In the genomic region with DNA sequence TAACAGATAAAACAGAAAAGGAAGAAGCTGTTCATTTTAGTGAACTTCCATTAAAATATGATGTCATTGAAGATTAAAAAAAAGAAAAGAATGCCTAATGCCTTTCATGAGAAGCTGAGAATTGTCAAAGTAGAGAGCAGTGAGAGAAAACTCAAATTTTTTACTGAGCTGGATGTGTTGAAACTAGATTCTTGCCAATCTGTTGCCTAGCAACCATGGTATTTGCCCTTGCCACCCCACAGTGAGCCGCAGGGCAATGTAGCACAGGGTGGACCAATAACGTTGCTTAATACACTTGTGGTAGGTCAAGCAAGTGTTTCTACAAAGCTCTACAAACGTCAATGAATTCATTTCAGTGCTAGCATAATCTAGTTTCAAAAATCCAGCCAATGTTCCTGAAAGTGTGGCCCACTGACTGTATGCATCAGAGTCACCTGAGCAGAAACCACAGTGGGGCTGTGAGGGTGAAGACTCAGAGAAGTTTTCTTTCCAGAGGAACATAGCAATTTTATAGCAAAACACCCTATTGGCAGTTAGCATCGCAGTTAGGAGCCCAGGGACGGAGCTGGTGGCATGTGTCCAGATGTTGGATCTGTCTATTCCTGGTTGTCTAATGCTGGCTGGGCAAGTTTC, we compare ENCODE assay signal across 9 cellular contexts.
A peak's percentile ranks its signal among the peaks of the same experiment; 100 is the strongest.
DNase-seq lines count a peak whose midpoint lies in the region; ATAC-seq and TF ChIP-seq lines count a peak whose summit lies in the region.
"Had no signal": no experiment of that assay in that cellular context is flagged by ENCODE, and none has a peak within 500 bp of the region (broad histone marks: within the 10 kb centered on the region; RNA-seq: fewer than 3 reads in every experiment).

No MANE protein-coding gene starts in this region.

- no peak for TF ChIP-seq CTCF in SK-N-SH (IDR thresholded peaks at IDR 0.05)
- no peak for TF ChIP-seq CTCF in esophagus squamous epithelium (IDR thresholded peaks at IDR 0.05)
- TF ChIP-seq CTCF in neural crest cell (conservative IDR thresholded peaks at IDR 0.05): no peak

- 0 out of 4 replicates have a peak, but pooled peaks of 1 of the 2 experiments have one; percentile 7 for TF ChIP-seq EP300 in SK-N-SH (IDR thresholded peaks at IDR 0.05; ENCODE audit: borderline replicate concordance in 1 of 2, low read depth in 1 of 2, low read length in 1 of 2)

- DNase-seq in NCI-H2227 (lab: John Stamatoyannopoulos, UW; ENCODE audit: unreplicated experiment): peak; percentile 14
- DNase-seq in NCI-H2227 treated with DMSO at 0.1 percent for 48 hours (lab: John Stamatoyannopoulos, UW): no peak
- DNase-seq in SK-N-SH: peak; percentile 65
- DNase-seq in esophagus squamous epithelium (lab: John Stamatoyannopoulos, UW): no peak
- DNase-seq in neural crest cell (ENCODE audit: low read depth, low spot score): no peak
- no peak for DNase-seq in activated effector memory CD4-positive, alpha-beta T cell treated with anti-CD3 and anti-CD28 coated beads, Interleukin-2, amount 50 U/mL, for 16 hours

- H3K27me3 ChIP-seq in SK-N-SH (ENCODE audit: insufficient read depth) (no peaks in the 10 kb centered on the region), esophagus squamous epithelium (no peaks in the 10 kb centered on the region)

- peak overlapping the region; percentile 65 for H3K4me3 Mint-ChIP-seq in neural crest cell

- H3K9me3 Mint-ChIP-seq in neural crest cell: peaks cover 2% of the 10 kb centered on the region

- H3K27ac Mint-ChIP-seq in neural crest cell (ENCODE audit: unreplicated experiment): peak overlapping the region; percentile 93

- no peaks in the 10 kb centered on the region for H3K27me3 Mint-ChIP-seq in neural crest cell (ENCODE audit: low read depth)

- H3K9me3 ChIP-seq in SK-N-SH (no peaks in the 10 kb centered on the region), esophagus squamous epithelium (no peaks in the 10 kb centered on the region)

- peaks cover 4% of the 10 kb centered on the region for H3F3A ChIP-seq in SK-N-SH (replicated peaks; ENCODE audit: insufficient read depth)

- no peaks in the 10 kb centered on the region for H3K36me3 ChIP-seq in SK-N-SH (replicated peaks in 1 of 2; ENCODE audit: control insufficient read depth in 1 of 2, insufficient read depth in 2 of 2, low read length in 1 of 2)
- no peaks in the 10 kb centered on the region for H3K36me3 ChIP-seq in esophagus squamous epithelium

- H3K4me1 ChIP-seq in SK-N-SH (ENCODE audit: control insufficient read depth in 1 of 2, insufficient read depth in 2 of 2, low read depth in 1 of 2, low read length in 1 of 2) (peaks cover 12% of the 10 kb centered on the region in 2 experiments; a peak in 3 of 4 replicates), esophagus squamous epithelium (peaks cover 10 to 34% (median 17%) of the 10 kb centered on the region in 3 donors)

- 45% methylated on average over 5 of the region's 5 CpGs for WGBS in SK-N-SH (ENCODE audit: low lambda C conversion rate)
- 8 to 17% methylated on average over 5 of the region's 5 CpGs for WGBS in esophagus squamous epithelium, 2 donors

- H3K9ac ChIP-seq in SK-N-SH: no peak overlapping the region

- peaks cover 38% of the 10 kb centered on the region for H3K4me1 Mint-ChIP-seq in neural crest cell

- H3K36me3 Mint-ChIP-seq in neural crest cell (ENCODE audit: low read depth): peaks cover 17% of the 10 kb centered on the region

- H3K79me2 ChIP-seq in SK-N-SH (ENCODE audit: insufficient read depth): peaks cover 4% of the 10 kb centered on the region; the same call in 1 of the 2 replicates

- 0 out of 4 replicates have a peak overlapping the region, but pooled peaks of 1 of the 2 experiments have one; percentile 3 for H3K4me3 ChIP-seq in SK-N-SH (ENCODE audit: low read depth in 2 of 2, low read length in 1 of 2)
- H3K4me3 ChIP-seq in esophagus squamous epithelium: peak overlapping the region in 1 of 4 donors; percentile 29

- no peak for TF ChIP-seq POLR2A in esophagus squamous epithelium (IDR thresholded peaks at IDR 0.05)

- no peak overlapping the region for H2AFZ ChIP-seq in SK-N-SH (ENCODE audit: low read depth)

- intact Hi-C loops in esophagus squamous epithelium (cut with DNase I): no loop called here

- H4K20me1 ChIP-seq in SK-N-SH (ENCODE audit: insufficient read depth): no peaks in the 10 kb centered on the region

- no peak for TF ChIP-seq RAD21 in SK-N-SH (IDR thresholded peaks at IDR 0.05; ENCODE audit: low read length)

- POLR2A ChIA-PET in SK-N-SH (lab: Yijun Ruan, JAX): no interaction called here

- no peaks in the 10 kb centered on the region for H3K9me2 ChIP-seq in SK-N-SH

- peak; percentile 79 for ATAC-seq in HG03432 (IDR thresholded peaks at IDR 0.05; ENCODE audit: unreplicated experiment)
- ATAC-seq in HG03354 (IDR thresholded peaks at IDR 0.05; ENCODE audit: poor library complexity, severe bottlenecking, unreplicated experiment): no peak

- H3K27ac ChIP-seq in SK-N-SH (ENCODE audit: low read depth in 2 of 2, low read length in 1 of 2): peak overlapping the region; percentile 35 to 73; a peak in 3 of 4 replicates
- H3K27ac ChIP-seq in esophagus squamous epithelium: peak overlapping the region; percentile 2 to 75 (median 57)
- H3K27ac ChIP-seq: C4-2B had no signal

- 0 out of 2 replicates have a peak overlapping the region, but pooled peaks have one; percentile 8 for H3K4me2 ChIP-seq in SK-N-SH

- CTCF ChIA-PET in SK-N-SH (lab: Yijun Ruan, JAX): interaction anchor here (0.8 to 2.4 kb wide), 6 partner anchors 13 to 92 kb away, joined by 3 to 8 read pairs (median 3); no protein-coding TSS in a partner anchor

TF ChIP-seq in SK-N-SH, 30 proteins besides CTCF, POLR2A, EP300 and RAD21 (continues in another document):
- TF ChIP-seq NFIC (IDR thresholded peaks at IDR 0.05; ENCODE audit: borderline replicate concordance) (no peak), RXRA (IDR thresholded peaks at IDR 0.05; ENCODE audit: borderline replicate concordance, low read depth) (no peak), MEF2A (IDR thresholded peaks at IDR 0.05; ENCODE audit: borderline replicate concordance, low read depth) (no peak), FOXJ3 (CRISPR knock-in tag; IDR thresholded peaks at IDR 0.05) (no peak), NRF1 (IDR thresholded peaks at IDR 0.05; ENCODE audit: low read depth, low read length) (no peak), TEAD4 (IDR thresholded peaks at IDR 0.05; ENCODE audit: borderline replicate concordance, insufficient read depth) (no peak), JUND (IDR thresholded peaks at IDR 0.05) (no peak), POLR2AphosphoS5 (IDR thresholded peaks at IDR 0.05; ENCODE audit: low read depth, low read length) (no peak), TAF1 (IDR thresholded peaks at IDR 0.05; ENCODE audit: borderline replicate concordance, low read depth, low read length) (no peak), GABPA (IDR thresholded peaks at IDR 0.05; ENCODE audit: low read depth) (no peak), RCOR1 (IDR thresholded peaks at IDR 0.05; ENCODE audit: low read length) (no peak), EZH2phosphoT487 (IDR thresholded peaks at IDR 0.05; ENCODE audit: borderline replicate concordance, low read depth) (no peak), FOXM1 (IDR thresholded peaks at IDR 0.05; ENCODE audit: low read depth) (no peak)
- TF ChIP-seq, protein P1, sequence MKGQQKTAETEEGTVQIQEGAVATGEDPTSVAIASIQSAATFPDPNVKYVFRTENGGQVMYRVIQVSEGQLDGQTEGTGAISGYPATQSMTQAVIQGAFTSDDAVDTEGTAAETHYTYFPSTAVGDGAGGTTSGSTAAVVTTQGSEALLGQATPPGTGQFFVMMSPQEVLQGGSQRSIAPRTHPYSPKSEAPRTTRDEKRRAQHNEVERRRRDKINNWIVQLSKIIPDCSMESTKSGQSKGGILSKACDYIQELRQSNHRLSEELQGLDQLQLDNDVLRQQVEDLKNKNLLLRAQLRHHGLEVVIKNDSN (IDR thresholded peaks at IDR 0.05; ENCODE audit: borderline replicate concordance, low read depth): no peak
- TF ChIP-seq, protein P2, sequence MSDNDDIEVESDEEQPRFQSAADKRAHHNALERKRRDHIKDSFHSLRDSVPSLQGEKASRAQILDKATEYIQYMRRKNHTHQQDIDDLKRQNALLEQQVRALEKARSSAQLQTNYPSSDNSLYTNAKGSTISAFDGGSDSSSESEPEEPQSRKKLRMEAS (IDR thresholded peaks at IDR 0.05; ENCODE audit: low read depth): no peak
- TF ChIP-seq, protein P3, sequence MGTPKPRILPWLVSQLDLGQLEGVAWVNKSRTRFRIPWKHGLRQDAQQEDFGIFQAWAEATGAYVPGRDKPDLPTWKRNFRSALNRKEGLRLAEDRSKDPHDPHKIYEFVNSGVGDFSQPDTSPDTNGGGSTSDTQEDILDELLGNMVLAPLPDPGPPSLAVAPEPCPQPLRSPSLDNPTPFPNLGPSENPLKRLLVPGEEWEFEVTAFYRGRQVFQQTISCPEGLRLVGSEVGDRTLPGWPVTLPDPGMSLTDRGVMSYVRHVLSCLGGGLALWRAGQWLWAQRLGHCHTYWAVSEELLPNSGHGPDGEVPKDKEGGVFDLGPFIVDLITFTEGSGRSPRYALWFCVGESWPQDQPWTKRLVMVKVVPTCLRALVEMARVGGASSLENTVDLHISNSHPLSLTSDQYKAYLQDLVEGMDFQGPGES (IDR thresholded peaks at IDR 0.05; ENCODE audit: low read depth, low read length): no peak
- TF ChIP-seq, protein P4, sequence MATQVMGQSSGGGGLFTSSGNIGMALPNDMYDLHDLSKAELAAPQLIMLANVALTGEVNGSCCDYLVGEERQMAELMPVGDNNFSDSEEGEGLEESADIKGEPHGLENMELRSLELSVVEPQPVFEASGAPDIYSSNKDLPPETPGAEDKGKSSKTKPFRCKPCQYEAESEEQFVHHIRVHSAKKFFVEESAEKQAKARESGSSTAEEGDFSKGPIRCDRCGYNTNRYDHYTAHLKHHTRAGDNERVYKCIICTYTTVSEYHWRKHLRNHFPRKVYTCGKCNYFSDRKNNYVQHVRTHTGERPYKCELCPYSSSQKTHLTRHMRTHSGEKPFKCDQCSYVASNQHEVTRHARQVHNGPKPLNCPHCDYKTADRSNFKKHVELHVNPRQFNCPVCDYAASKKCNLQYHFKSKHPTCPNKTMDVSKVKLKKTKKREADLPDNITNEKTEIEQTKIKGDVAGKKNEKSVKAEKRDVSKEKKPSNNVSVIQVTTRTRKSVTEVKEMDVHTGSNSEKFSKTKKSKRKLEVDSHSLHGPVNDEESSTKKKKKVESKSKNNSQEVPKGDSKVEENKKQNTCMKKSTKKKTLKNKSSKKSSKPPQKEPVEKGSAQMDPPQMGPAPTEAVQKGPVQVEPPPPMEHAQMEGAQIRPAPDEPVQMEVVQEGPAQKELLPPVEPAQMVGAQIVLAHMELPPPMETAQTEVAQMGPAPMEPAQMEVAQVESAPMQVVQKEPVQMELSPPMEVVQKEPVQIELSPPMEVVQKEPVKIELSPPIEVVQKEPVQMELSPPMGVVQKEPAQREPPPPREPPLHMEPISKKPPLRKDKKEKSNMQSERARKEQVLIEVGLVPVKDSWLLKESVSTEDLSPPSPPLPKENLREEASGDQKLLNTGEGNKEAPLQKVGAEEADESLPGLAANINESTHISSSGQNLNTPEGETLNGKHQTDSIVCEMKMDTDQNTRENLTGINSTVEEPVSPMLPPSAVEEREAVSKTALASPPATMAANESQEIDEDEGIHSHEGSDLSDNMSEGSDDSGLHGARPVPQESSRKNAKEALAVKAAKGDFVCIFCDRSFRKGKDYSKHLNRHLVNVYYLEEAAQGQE (IDR thresholded peaks at IDR 0.05; ENCODE audit: low read depth, low read length): no peak

Comparison
In these comparisons a context has a peak if more than half of its experiments do, and no peak if none do; other contexts are left out.
1. DNase-seq: peak in NCI-H2227 (single experiment) and SK-N-SH (single experiment); none in NCI-H2227 treated with DMSO at 0.1 percent for 48 hours (single experiment), esophagus squamous epithelium (single experiment), neural crest cell (single experiment) and activated effector memory CD4-positive, alpha-beta T cell treated with anti-CD3 and anti-CD28 coated beads, Interleukin-2, amount 50 U/mL, for 16 hours (single experiment).